Comparison of ENCODE assay signal across 14 cellular contexts in the genomic region with DNA sequence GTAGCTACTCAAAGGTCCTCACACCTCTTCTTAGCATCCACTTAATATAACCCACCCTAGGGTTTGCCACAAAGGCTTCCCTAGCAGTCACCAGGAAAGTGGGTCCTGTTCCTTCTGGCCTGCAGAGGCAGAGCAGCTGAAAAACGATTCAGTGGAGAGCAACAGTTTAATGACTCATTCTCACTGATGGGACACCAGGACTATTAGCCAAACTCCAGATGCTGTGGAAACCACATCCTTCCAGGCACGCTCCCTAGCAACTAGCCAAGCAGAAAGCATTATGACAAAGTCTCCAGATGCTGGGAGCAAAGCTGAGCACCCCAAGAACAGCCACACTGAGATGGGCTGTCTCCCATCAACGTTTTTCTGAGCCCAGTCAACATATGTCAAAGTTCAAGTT. TPM values are rescaled to one million over a fixed set of nuclear protein-coding genes. Genes with fewer than 3 reads are reported as not detected.
DNase-seq lines count a peak whose midpoint lies in the region; TF ChIP-seq lines count a peak whose summit lies in the region.
"Had no signal": no experiment of that assay in that cellular context is flagged by ENCODE, and none has a peak within 500 bp of the region (broad histone marks: within the 10 kb centered on the region; RNA-seq: fewer than 3 reads in every experiment).

No MANE protein-coding gene starts in this region.

- H3K4me3 ChIP-seq in AG09309 (ENCODE audit: control insufficient read depth, low read depth, low read length) (no peak overlapping the region), SJSA1 (no peak overlapping the region), fibroblast of villous mesenchyme (ENCODE audit: low read depth, low read length) (no peak overlapping the region), stomach (no peak overlapping the region)
- H3K4me3 ChIP-seq: body of pancreas, left ventricle myocardium inferior had no signal

- DNase-seq in AG09309 (ENCODE audit: low read depth) (peak; percentile 43), HCEC 1CT (peak; percentile 82), SJSA1 (ENCODE audit: low read depth in 1 of 2, low spot score in 2 of 2) (peak; percentile 34 to 63), fibroblast of villous mesenchyme (ENCODE audit: low read depth) (peak; percentile 44), ureter (ENCODE audit: low spot score) (no peak), posterior vena cava (ENCODE audit: low spot score) (no peak), stomach (no peak)
- no peak for DNase-seq in activated naive CD4-positive, alpha-beta T cell treated with Interleukin-2 at 50 U/mL for 16 hours
- DNase-seq: CD8-positive, alpha-beta T cell; left ventricle myocardium inferior; NCI-H1436 treated with DMSO at 0.1 percent for 48 hours; stimulated activated naive CD8-positive, alpha-beta T cell treated with anti-CD3 and anti-CD28 coated beads, Interleukin-15, Interleukin-2, amounts not matched to agents 100 U/mL and 50 U/mL, for 24 hours had no signal

- H3K27ac ChIP-seq in SJSA1, result peak overlapping the region; percentile 87
- no peak overlapping the region for H3K27ac ChIP-seq in stomach
- H3K27ac ChIP-seq: body of pancreas, left ventricle myocardium inferior, neutrophil had no signal

- H3K9me3 ChIP-seq in SJSA1 (replicated peaks) (no peaks in the 10 kb centered on the region), stomach (peaks cover 0 to 7% (median 0%) of the 10 kb centered on the region in 4 donors)
- H3K9me3 ChIP-seq: body of pancreas, left ventricle myocardium inferior, neutrophil had no signal

- no peak for TF ChIP-seq CTCF in AG09309 (IDR thresholded peaks at IDR 0.05; ENCODE audit: control insufficient read depth, insufficient read depth, low read depth, low read length, missing control alignments)
- no peak for TF ChIP-seq CTCF in fibroblast of villous mesenchyme (IDR thresholded peaks at IDR 0.05; ENCODE audit: insufficient read depth, low read depth, low read length)
- no peak for TF ChIP-seq CTCF in stomach (IDR thresholded peaks at IDR 0.05)

- H3K36me3 ChIP-seq in SJSA1 (no peaks in the 10 kb centered on the region), stomach (no peaks in the 10 kb centered on the region)
- H3K36me3 ChIP-seq: left ventricle myocardium inferior, neutrophil had no signal

- intact Hi-C loops in posterior vena cava (cut with DNase I), result no loop called here
- intact Hi-C loops in stomach (cut with DNase I; ENCODE audit: low total_unique reads), result no loop called here

- no peak for TF ChIP-seq EP300 in stomach (IDR thresholded peaks at IDR 0.05)

- WGBS in stomach, 5 donors, result 30 to 43% (median 40%) methylated on average over 2 to 3 of the region's 3 CpGs

- H3K4me1 ChIP-seq in SJSA1 (replicated peaks), result peaks cover 29% of the 10 kb centered on the region
- no peaks in the 10 kb centered on the region for H3K4me1 ChIP-seq in stomach
- H3K4me1 ChIP-seq: body of pancreas, left ventricle myocardium inferior had no signal

- H3K27me3 ChIP-seq in SJSA1 (replicated peaks) (no peaks in the 10 kb centered on the region), stomach (peaks cover 0 to 5% (median 0%) of the 10 kb centered on the region in 3 donors)
- H3K27me3 ChIP-seq: body of pancreas, neutrophil had no signal

- no peak for TF ChIP-seq POLR2A in stomach (IDR thresholded peaks at IDR 0.05)

RNA-seq across cellular contexts. Expression of a gene that starts 30.3 kb away (rescaled TPM):
- total RNA-seq in SJSA1 (2014; rRNA removed; shearing (Covaris generic)), result 23.6 and 26.6 TPM in 2 replicates
- total RNA-seq in fibroblast of villous mesenchyme, result 16.1 and 16.4 TPM in 2 replicates
- 23.3 TPM for total RNA-seq in ureter
- total RNA-seq in posterior vena cava, result 10 to 100 TPM; 13.2 to 14.3 TPM
- total RNA-seq in stomach, result 10 to 100 TPM in 3 of 5 donors, 1 to 10 TPM in 2; 4.1 to 18.1 (median 14.0) TPM
- 10 to 100 TPM; 10.5 to 15.6 (median 12.4) TPM for polyA plus RNA-seq in stomach

RNA-seq across cellular contexts. Expression of a gene that starts 32.0 kb away (rescaled TPM):
- 10.1 and 19.4 TPM in 2 replicates for total RNA-seq in SJSA1 (2014; rRNA removed; shearing (Covaris generic))
- total RNA-seq in fibroblast of villous mesenchyme (15.8 and 22.0 TPM in 2 replicates), ureter (34.3 TPM), posterior vena cava (10 to 100 TPM; 23.0 to 23.7 TPM), stomach (10 to 100 TPM in 4 of 5 donors, not detected in 1; 17.4 to 30.1 (median 27.7) TPM)
- polyA plus RNA-seq in stomach, result 1 to 10 TPM; 8.1 to 9.5 (median 8.7) TPM

Comparison
In these comparisons a context has a peak if more than half of its experiments do, and no peak if none do; other contexts are left out.
1. DNase-seq: peak in AG09309 (single experiment), HCEC 1CT (single experiment), SJSA1 (2 of 2) and fibroblast of villous mesenchyme (single experiment); none in ureter (single experiment), posterior vena cava (single experiment), stomach (single experiment) and activated naive CD4-positive, alpha-beta T cell treated with Interleukin-2 at 50 U/mL for 16 hours (single experiment).